Comparison of ENCODE assay signal across 1 cellular context in the genomic region with DNA sequence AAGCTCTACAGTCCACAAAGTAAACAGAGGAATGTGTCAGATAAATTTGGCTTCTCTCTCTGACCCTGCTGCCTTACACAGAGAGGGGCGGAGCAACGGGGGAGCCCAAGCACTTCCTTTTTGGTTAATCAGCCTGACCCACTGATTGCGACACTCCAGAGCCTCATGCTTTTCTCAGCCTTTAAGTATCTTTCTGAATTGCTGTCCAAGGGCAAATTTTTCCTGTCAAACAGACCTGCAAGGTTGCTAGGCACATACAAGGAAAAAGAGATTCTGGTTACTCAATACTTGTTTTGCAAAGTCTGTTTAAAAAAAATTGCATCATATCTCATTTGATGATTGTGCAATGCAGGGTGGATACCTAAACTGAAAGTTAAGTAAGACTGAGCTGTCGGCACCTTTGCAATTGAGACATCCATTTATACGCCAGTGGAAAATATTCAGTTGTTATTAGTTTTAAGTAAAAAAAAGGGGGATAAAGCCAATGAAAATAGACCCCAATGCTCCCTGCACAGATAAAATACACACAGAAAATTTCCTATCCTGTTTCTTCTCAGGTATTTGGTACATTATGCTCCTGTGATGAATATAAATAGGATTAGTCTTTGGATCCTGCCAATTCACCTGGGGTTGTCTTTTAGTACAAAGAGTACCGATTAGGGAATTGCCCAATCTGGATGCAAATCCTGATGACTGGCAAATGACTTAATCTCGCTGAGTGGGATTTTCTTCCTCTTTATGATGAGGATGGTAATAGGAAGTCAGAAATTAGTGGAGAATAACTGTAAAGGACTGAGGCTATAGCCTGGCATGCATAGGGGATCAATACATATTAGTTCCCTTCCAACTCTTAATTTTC.
TF ChIP-seq lines count a peak whose summit lies in the region.

No MANE protein-coding gene starts in this region.

TF ChIP-seq in HepG2, 621 proteins besides CTCF, POLR2A, EP300 and RAD21 (continued from another document and continues in another):
- TF ChIP-seq ZNF710 (CRISPR knock-in tag; IDR thresholded peaks at IDR 0.05; ENCODE audit: borderline replicate concordance) (peak; percentile 78; the same call in 1 of the 2 replicates), SYNCRIP (IDR thresholded peaks at IDR 0.05; ENCODE audit: insufficient read depth, low read depth, low read length) (no peak), MLXIP (CRISPR knock-in tag; IDR thresholded peaks at IDR 0.05; ENCODE audit: borderline replicate concordance) (no peak), TEAD2 (CRISPR knock-in tag; IDR thresholded peaks at IDR 0.05) (no peak), ZNF547 (CRISPR knock-in tag; IDR thresholded peaks at IDR 0.05) (no peak), ZNF772 (CRISPR knock-in tag; IDR thresholded peaks at IDR 0.05) (0 out of 2 replicates have a peak, but pooled peaks have one; percentile 36), ZBTB44 (CRISPR knock-in tag; IDR thresholded peaks at IDR 0.05) (no peak), ZNF580 (CRISPR knock-in tag; IDR thresholded peaks at IDR 0.05; ENCODE audit: borderline replicate concordance, low read depth) (peak; percentile 67; the same call in 1 of the 2 replicates), ZNF501 (CRISPR knock-in tag; IDR thresholded peaks at IDR 0.05) (no peak), ZNF317 (CRISPR knock-in tag; IDR thresholded peaks at IDR 0.05) (0 out of 2 replicates have a peak, but pooled peaks have one; percentile 55), TBL1XR1 (IDR thresholded peaks at IDR 0.05; ENCODE audit: borderline replicate concordance, low read length, partially characterized antibody) (peak; percentile 99), ZNF275 (CRISPR knock-in tag; IDR thresholded peaks at IDR 0.05; ENCODE audit: borderline replicate concordance) (no peak), FOXP1 (IDR thresholded peaks at IDR 0.05) (no peak), FOXP1 (CRISPR knock-in tag; IDR thresholded peaks at IDR 0.05) (peak; percentile 88), POLR2AphosphoS2 (IDR thresholded peaks at IDR 0.05; ENCODE audit: low read depth, low read length) (no peak), ZNF558 (CRISPR knock-in tag; IDR thresholded peaks at IDR 0.05; ENCODE audit: borderline replicate concordance) (0 out of 2 replicates have a peak, but pooled peaks have one; percentile 39), NR2F6 (IDR thresholded peaks at IDR 0.05) (peak; percentile 56), NR2F6 (CRISPR knock-in tag; IDR thresholded peaks at IDR 0.05) (peak; percentile 53), ZNF660 (CRISPR knock-in tag; IDR thresholded peaks at IDR 0.05; ENCODE audit: borderline replicate concordance, low read depth) (no peak), DNMT1 (CRISPR knock-in tag; IDR thresholded peaks at IDR 0.05) (no peak), TBP (CRISPR knock-in tag; IDR thresholded peaks at IDR 0.05) (no peak), ZBTB3 (CRISPR knock-in tag; IDR thresholded peaks at IDR 0.05; ENCODE audit: borderline replicate concordance, low read depth) (no peak), HOXA7 (CRISPR knock-in tag; IDR thresholded peaks at IDR 0.05) (no peak), ZNF652 (CRISPR knock-in tag; IDR thresholded peaks at IDR 0.05; ENCODE audit: borderline replicate concordance, low read depth) (0 out of 2 replicates have a peak, but pooled peaks have one; percentile 18), WIZ (CRISPR knock-in tag; IDR thresholded peaks at IDR 0.05) (no peak), ZBTB7B (CRISPR knock-in tag; IDR thresholded peaks at IDR 0.05) (0 out of 2 replicates have a peak, but pooled peaks have one; percentile 31), NR3C1 (CRISPR knock-in tag; IDR thresholded peaks at IDR 0.05) (no peak), SP140L (CRISPR knock-in tag; IDR thresholded peaks at IDR 0.05; ENCODE audit: borderline replicate concordance) (peak; percentile 96; the same call in 1 of the 2 replicates)
- TF ChIP-seq, protein P1, sequence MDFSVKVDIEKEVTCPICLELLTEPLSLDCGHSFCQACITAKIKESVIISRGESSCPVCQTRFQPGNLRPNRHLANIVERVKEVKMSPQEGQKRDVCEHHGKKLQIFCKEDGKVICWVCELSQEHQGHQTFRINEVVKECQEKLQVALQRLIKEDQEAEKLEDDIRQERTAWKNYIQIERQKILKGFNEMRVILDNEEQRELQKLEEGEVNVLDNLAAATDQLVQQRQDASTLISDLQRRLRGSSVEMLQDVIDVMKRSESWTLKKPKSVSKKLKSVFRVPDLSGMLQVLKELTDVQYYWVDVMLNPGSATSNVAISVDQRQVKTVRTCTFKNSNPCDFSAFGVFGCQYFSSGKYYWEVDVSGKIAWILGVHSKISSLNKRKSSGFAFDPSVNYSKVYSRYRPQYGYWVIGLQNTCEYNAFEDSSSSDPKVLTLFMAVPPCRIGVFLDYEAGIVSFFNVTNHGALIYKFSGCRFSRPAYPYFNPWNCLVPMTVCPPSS (IDR thresholded peaks at IDR 0.05): no peak
- TF ChIP-seq, protein P2, sequence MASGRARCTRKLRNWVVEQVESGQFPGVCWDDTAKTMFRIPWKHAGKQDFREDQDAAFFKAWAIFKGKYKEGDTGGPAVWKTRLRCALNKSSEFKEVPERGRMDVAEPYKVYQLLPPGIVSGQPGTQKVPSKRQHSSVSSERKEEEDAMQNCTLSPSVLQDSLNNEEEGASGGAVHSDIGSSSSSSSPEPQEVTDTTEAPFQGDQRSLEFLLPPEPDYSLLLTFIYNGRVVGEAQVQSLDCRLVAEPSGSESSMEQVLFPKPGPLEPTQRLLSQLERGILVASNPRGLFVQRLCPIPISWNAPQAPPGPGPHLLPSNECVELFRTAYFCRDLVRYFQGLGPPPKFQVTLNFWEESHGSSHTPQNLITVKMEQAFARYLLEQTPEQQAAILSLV (CRISPR knock-in tag; IDR thresholded peaks at IDR 0.05; ENCODE audit: borderline replicate concordance): no peak
- TF ChIP-seq, protein P3, sequence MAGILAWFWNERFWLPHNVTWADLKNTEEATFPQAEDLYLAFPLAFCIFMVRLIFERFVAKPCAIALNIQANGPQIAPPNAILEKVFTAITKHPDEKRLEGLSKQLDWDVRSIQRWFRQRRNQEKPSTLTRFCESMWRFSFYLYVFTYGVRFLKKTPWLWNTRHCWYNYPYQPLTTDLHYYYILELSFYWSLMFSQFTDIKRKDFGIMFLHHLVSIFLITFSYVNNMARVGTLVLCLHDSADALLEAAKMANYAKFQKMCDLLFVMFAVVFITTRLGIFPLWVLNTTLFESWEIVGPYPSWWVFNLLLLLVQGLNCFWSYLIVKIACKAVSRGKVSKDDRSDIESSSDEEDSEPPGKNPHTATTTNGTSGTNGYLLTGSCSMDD (CRISPR knock-in tag; IDR thresholded peaks at IDR 0.05): no peak
- TF ChIP-seq, protein P4, sequence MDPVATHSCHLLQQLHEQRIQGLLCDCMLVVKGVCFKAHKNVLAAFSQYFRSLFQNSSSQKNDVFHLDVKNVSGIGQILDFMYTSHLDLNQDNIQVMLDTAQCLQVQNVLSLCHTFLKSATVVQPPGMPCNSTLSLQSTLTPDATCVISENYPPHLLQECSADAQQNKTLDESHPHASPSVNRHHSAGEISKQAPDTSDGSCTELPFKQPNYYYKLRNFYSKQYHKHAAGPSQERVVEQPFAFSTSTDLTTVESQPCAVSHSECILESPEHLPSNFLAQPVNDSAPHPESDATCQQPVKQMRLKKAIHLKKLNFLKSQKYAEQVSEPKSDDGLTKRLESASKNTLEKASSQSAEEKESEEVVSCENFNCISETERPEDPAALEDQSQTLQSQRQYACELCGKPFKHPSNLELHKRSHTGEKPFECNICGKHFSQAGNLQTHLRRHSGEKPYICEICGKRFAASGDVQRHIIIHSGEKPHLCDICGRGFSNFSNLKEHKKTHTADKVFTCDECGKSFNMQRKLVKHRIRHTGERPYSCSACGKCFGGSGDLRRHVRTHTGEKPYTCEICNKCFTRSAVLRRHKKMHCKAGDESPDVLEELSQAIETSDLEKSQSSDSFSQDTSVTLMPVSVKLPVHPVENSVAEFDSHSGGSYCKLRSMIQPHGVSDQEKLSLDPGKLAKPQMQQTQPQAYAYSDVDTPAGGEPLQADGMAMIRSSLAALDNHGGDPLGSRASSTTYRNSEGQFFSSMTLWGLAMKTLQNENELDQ (CRISPR knock-in tag; IDR thresholded peaks at IDR 0.05; ENCODE audit: borderline replicate concordance): no peak
- TF ChIP-seq, protein P5, sequence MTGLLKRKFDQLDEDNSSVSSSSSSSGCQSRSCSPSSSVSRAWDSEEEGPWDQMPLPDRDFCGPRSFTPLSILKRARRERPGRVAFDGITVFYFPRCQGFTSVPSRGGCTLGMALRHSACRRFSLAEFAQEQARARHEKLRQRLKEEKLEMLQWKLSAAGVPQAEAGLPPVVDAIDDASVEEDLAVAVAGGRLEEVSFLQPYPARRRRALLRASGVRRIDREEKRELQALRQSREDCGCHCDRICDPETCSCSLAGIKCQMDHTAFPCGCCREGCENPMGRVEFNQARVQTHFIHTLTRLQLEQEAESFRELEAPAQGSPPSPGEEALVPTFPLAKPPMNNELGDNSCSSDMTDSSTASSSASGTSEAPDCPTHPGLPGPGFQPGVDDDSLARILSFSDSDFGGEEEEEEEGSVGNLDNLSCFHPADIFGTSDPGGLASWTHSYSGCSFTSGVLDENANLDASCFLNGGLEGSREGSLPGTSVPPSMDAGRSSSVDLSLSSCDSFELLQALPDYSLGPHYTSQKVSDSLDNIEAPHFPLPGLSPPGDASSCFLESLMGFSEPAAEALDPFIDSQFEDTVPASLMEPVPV (CRISPR knock-in tag; IDR thresholded peaks at IDR 0.05): no peak
- TF ChIP-seq, protein P6, sequence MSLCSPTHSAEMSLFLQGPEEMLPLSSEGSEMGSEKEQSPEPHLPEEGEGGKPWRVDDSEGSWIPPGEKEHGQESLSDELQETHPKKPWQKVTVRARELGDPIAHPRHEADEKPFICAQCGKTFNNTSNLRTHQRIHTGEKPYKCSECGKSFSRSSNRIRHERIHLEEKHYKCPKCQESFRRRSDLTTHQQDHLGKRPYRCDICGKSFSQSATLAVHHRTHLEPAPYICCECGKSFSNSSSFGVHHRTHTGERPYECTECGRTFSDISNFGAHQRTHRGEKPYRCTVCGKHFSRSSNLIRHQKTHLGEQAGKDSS (CRISPR knock-in tag; IDR thresholded peaks at IDR 0.05; ENCODE audit: borderline replicate concordance, low read depth): no peak
